Comparison of ENCODE assay signal across 25 cellular contexts in the genomic region with DNA sequence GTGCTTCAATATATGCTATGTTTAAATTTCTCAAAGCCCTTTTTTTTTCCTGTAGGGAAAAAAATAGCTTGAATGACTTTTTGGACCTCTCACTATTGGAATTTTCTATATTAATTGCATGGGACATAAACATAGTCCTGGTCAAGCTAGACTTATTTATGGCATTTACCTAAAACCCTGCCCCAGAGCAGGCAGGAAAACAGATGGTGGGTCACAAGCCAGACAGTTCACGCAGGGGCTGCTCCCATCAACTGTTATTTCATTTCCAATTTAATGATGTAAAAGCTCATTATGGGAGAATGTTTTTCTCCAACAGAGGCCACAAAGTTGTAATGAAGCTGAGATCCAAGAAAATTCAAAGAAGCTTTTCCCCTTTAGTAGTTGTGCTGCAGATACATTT.
"Had no signal": no experiment of that assay in that cellular context is flagged by ENCODE, and none has a peak within 500 bp of the region (broad histone marks: within the 10 kb centered on the region; RNA-seq: fewer than 3 reads in every experiment).

No MANE protein-coding gene starts in this region.

- H3K4me2 ChIP-seq: KMS-11 had no signal

- H3K4me3 Mint-ChIP-seq: activated CD4-positive, alpha-beta memory T cell treated with anti-CD3 and anti-CD28 coated beads for 36 hours; activated CD4-positive, alpha-beta T cell treated with anti-CD3 and anti-CD28 coated beads, Interleukin-2, amount 10 ng/mL, durations not matched to agents 7 days and 5 days; activated naive CD4-positive, alpha-beta T cell treated with anti-CD3 and anti-CD28 coated beads for 36 hours; activated naive CD8-positive, alpha-beta T cell; activated T-helper 17 cell treated with anti-CD3 and anti-CD28 coated beads, Interleukin-2, amount 50 U/mL, for 72 hours; brain; central memory CD8-positive, alpha-beta T cell had no signal

- H3K27ac Mint-ChIP-seq: activated CD4-positive, alpha-beta memory T cell treated with anti-CD3 and anti-CD28 coated beads for 36 hours; activated CD4-positive, alpha-beta T cell treated with anti-CD3 and anti-CD28 coated beads, Interleukin-2, amount 10 ng/mL, durations not matched to agents 7 days and 5 days; activated naive CD4-positive, alpha-beta T cell treated with anti-CD3 and anti-CD28 coated beads for 36 hours; activated naive CD8-positive, alpha-beta T cell; activated T-helper 17 cell treated with anti-CD3 and anti-CD28 coated beads, Interleukin-2, amount 50 U/mL, for 72 hours; brain had no signal

- H3K36me3 Mint-ChIP-seq: activated CD4-positive, alpha-beta memory T cell treated with anti-CD3 and anti-CD28 coated beads for 36 hours; activated naive CD8-positive, alpha-beta T cell had no signal

- H3K27ac ChIP-seq: KMS-11, SK-N-MC had no signal

- H3K27me3 Mint-ChIP-seq: activated CD4-positive, alpha-beta T cell treated with anti-CD3 and anti-CD28 coated beads, Interleukin-2, amount 10 ng/mL, durations not matched to agents 7 days and 5 days; brain had no signal

- FAIRE-seq: astrocyte had no signal

- H3K9ac ChIP-seq: KMS-11 had no signal

- H3K9me3 Mint-ChIP-seq: activated CD4-positive, alpha-beta memory T cell treated with anti-CD3 and anti-CD28 coated beads for 36 hours; activated CD4-positive, alpha-beta T cell treated with anti-CD3 and anti-CD28 coated beads, Interleukin-2, amount 10 ng/mL, durations not matched to agents 7 days and 5 days; activated naive CD4-positive, alpha-beta T cell treated with anti-CD3 and anti-CD28 coated beads for 36 hours; activated T-helper 17 cell treated with anti-CD3 and anti-CD28 coated beads, Interleukin-2, amount 50 U/mL, for 72 hours; brain; central memory CD8-positive, alpha-beta T cell had no signal

- H3K4me3 ChIP-seq: SK-N-MC had no signal

- H3K4me1 Mint-ChIP-seq: activated CD4-positive, alpha-beta T cell treated with anti-CD3 and anti-CD28 coated beads, Interleukin-2, amount 10 ng/mL, durations not matched to agents 7 days and 5 days; activated T-helper 17 cell treated with anti-CD3 and anti-CD28 coated beads, Interleukin-2, amount 50 U/mL, for 72 hours; central memory CD8-positive, alpha-beta T cell had no signal

- DNase-seq: activated CD4-positive, alpha-beta memory T cell treated with anti-CD3 and anti-CD28 coated beads for 36 hours; activated CD4-positive, alpha-beta T cell treated with anti-CD3 and anti-CD28 coated beads, Interleukin-2, amount 10 ng/mL, durations not matched to agents 7 days and 5 days; activated CD4-positive, CD25-positive, alpha-beta regulatory T cell; activated CD8-positive, alpha-beta memory T cell treated with anti-CD3 and anti-CD28 coated beads for 24 hours; activated gamma-delta T cell; activated naive CD4-positive, alpha-beta T cell treated with anti-CD3 and anti-CD28 coated beads for 36 hours; activated T-cell treated with anti-CD3 and anti-CD28 coated beads for 4 hours; activated T-cell treated with anti-CD3 and anti-CD28 coated beads, Interleukin-2, amount 50 U/mL, for 48 hours; amygdala; MV-4-11; NCI-H1092 treated with DMSO at 0.1 percent for 48 hours; NCI-H1417 treated with DMSO at 0.1 percent for 48 hours; NCI-H187; NCI-H2081; NCI-H446; NCI-H748 treated with DMSO at 0.1 percent for 48 hours; SIG-M5; SW 1271 had no signal
